Comparison of ENCODE assay signal across 1 cellular context in genomic region chr9:79682076-79682736, GRCh38.
TF ChIP-seq lines count a peak whose summit lies in the region.

No MANE protein-coding gene starts in this region.

TF ChIP-seq in GM23338, 12 proteins besides CTCF, POLR2A, EP300 and RAD21 (continued from another document):
- TF ChIP-seq, protein P1, sequence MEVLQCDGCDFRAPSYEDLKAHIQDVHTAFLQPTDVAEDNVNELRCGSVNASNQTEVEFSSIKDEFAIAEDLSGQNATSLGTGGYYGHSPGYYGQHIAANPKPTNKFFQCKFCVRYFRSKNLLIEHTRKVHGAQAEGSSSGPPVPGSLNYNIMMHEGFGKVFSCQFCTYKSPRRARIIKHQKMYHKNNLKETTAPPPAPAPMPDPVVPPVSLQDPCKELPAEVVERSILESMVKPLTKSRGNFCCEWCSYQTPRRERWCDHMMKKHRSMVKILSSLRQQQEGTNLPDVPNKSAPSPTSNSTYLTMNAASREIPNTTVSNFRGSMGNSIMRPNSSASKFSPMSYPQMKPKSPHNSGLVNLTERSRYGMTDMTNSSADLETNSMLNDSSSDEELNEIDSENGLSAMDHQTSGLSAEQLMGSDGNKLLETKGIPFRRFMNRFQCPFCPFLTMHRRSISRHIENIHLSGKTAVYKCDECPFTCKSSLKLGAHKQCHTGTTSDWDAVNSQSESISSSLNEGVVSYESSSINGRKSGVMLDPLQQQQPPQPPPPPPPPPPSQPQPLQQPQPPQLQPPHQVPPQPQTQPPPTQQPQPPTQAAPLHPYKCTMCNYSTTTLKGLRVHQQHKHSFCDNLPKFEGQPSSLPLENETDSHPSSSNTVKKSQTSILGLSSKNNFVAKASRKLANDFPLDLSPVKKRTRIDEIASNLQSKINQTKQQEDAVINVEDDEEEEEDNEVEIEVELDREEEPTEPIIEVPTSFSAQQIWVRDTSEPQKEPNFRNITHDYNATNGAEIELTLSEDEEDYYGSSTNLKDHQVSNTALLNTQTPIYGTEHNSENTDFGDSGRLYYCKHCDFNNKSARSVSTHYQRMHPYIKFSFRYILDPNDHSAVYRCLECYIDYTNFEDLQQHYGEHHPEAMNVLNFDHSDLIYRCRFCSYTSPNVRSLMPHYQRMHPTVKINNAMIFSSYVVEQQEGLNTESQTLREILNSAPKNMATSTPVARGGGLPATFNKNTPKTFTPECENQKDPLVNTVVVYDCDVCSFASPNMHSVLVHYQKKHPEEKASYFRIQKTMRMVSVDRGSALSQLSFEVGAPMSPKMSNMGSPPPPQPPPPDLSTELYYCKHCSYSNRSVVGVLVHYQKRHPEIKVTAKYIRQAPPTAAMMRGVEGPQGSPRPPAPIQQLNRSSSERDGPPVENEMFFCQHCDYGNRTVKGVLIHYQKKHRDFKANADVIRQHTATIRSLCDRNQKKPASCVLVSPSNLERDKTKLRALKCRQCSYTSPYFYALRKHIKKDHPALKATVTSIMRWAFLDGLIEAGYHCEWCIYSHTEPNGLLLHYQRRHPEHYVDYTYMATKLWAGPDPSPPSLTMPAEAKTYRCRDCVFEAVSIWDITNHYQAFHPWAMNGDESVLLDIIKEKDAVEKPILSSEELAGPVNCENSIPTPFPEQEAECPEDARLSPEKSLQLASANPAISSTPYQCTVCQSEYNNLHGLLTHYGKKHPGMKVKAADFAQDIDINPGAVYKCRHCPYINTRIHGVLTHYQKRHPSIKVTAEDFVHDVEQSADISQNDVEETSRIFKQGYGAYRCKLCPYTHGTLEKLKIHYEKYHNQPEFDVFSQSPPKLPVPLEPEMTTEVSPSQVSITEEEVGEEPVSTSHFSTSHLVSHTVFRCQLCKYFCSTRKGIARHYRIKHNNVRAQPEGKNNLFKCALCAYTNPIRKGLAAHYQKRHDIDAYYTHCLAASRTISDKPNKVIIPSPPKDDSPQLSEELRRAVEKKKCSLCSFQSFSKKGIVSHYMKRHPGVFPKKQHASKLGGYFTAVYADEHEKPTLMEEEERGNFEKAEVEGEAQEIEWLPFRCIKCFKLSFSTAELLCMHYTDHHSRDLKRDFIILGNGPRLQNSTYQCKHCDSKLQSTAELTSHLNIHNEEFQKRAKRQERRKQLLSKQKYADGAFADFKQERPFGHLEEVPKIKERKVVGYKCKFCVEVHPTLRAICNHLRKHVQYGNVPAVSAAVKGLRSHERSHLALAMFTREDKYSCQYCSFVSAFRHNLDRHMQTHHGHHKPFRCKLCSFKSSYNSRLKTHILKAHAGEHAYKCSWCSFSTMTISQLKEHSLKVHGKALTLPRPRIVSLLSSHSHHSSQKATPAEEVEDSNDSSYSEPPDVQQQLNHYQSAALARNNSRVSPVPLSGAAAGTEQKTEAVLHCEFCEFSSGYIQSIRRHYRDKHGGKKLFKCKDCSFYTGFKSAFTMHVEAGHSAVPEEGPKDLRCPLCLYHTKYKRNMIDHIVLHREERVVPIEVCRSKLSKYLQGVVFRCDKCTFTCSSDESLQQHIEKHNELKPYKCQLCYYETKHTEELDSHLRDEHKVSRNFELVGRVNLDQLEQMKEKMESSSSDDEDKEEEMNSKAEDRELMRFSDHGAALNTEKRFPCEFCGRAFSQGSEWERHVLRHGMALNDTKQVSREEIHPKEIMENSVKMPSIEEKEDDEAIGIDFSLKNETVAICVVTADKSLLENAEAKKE (CRISPR knock-in tag; IDR thresholded peaks at IDR 0.05) = no peak
- TF ChIP-seq ZNF331 (CRISPR knock-in tag; IDR thresholded peaks at IDR 0.05; ENCODE audit: low read depth) (no peak), ZNF114 (CRISPR knock-in tag; IDR thresholded peaks at IDR 0.05) (no peak)
